Comparison of ENCODE assay signal across 8 cellular contexts in the genomic region with DNA sequence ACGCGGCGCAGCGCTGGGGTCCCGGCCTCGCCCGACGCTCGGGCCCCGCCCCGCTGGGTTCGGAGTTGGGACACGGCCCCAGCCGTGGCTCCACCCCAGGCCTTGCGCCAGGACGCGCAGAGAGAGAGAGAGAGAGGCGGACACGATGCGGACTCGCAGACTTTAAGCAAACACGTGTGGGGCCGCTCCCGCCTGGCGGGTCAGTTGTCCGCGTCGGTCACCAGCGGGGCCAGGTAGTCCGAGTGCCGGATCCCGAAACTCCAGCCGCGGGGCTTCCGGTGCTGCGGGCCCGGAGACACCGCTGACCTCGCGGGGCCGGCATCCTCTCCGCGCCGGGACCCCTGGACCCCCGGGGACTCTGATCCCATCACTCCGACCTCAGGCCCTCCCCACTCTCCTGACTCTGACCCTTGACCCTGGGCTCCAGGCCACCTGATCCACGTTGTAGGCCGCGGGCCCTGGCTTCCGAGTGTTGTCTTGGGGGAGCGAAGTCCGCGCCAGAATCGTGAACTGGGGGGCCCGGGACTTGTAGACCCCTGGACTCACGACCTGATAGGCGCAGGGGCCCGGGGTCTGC. TPM values are rescaled to one million over a fixed set of nuclear protein-coding genes. Genes with fewer than 3 reads are reported as not detected.
DNase-seq lines count a peak whose midpoint lies in the region; ATAC-seq and TF ChIP-seq lines count a peak whose summit lies in the region.

No MANE protein-coding gene starts in this region.

- 5% methylated on average over 45 of the region's 58 CpGs for WGBS in smooth muscle cell (ENCODE audit: low lambda C conversion rate)

- no peak overlapping the region for H2AFZ ChIP-seq in smooth muscle cell (ENCODE audit: low read depth)

- peak overlapping the region; percentile 27 for H3K4me3 ChIP-seq in astrocyte of the spinal cord (ENCODE audit: low read depth, low read length)
- H3K4me3 ChIP-seq in smooth muscle cell = peak overlapping the region; percentile 69

- peaks cover 54% of the 10 kb centered on the region for H3F3A ChIP-seq in smooth muscle cell (ENCODE audit: low read depth)

- H3K36me3 ChIP-seq in smooth muscle cell (ENCODE audit: low read depth) = no peaks in the 10 kb centered on the region

- TF ChIP-seq CTCF in C4-2B (conservative IDR thresholded peaks at IDR 0.05) (no peak), astrocyte of the spinal cord (IDR thresholded peaks at IDR 0.05; ENCODE audit: low read depth, low read length) (no peak), smooth muscle cell (IDR thresholded peaks at IDR 0.05; ENCODE audit: borderline replicate concordance, insufficient read depth, poor library complexity, severe bottlenecking) (no peak)

- H3K9me3 ChIP-seq in smooth muscle cell (replicated peaks; ENCODE audit: low read depth) = no peaks in the 10 kb centered on the region

- no peaks in the 10 kb centered on the region for H3K79me2 ChIP-seq in smooth muscle cell (ENCODE audit: low read depth)

- H3K9ac ChIP-seq in smooth muscle cell (ENCODE audit: low read depth) = peak overlapping the region; percentile 81

- H3K4me2 ChIP-seq in smooth muscle cell = peak overlapping the region; percentile 98

- H3K4me1 ChIP-seq in smooth muscle cell (ENCODE audit: low read depth) = peaks cover 23% of the 10 kb centered on the region

- peak overlapping the region; percentile 98 for H3K27ac ChIP-seq in C4-2B
- peak overlapping the region; percentile 97 for H3K27ac ChIP-seq in smooth muscle cell (ENCODE audit: low read depth)

- H3K27me3 ChIP-seq in smooth muscle cell (ENCODE audit: low read depth) = no peaks in the 10 kb centered on the region

- in situ Hi-C loops in astrocyte of the spinal cord (cut with HindIII; ENCODE audit: low sequenced_read_pairs) = no loop called here

- peaks cover 15% of the 10 kb centered on the region for H4K20me1 ChIP-seq in smooth muscle cell (ENCODE audit: low read depth)

- ATAC-seq in GM19397 (IDR thresholded peaks at IDR 0.05; ENCODE audit: unreplicated experiment) (peak; percentile 24), HG02870 (IDR thresholded peaks at IDR 0.05; ENCODE audit: unreplicated experiment) (no peak)

- peak; percentile 87 for DNase-seq in NOMO-1 treated with DMSO at 0.1 percent for 48 hours (lab: John Stamatoyannopoulos, UW; ENCODE audit: unreplicated experiment)
- peak; percentile 58 for DNase-seq in astrocyte of the spinal cord (ENCODE audit: low read depth, low spot score)
- DNase-seq in iPS-NIHi11 (ENCODE audit: low spot score) = peak; percentile 21
- peak; percentile 76 for DNase-seq in smooth muscle cell (lab: John Stamatoyannopoulos, UW; ENCODE audit: unreplicated experiment)
- DNase-seq in activated gamma-delta T cell (lab: John Stamatoyannopoulos, UW) = no peak

RNA-seq across cellular contexts. Expression of a gene that starts 0.6 kb away (rescaled TPM):
- total RNA-seq in smooth muscle cell = 85.8 and 87.4 TPM in 2 replicates
- polyA plus RNA-seq in smooth muscle cell = 263 and 287 TPM in 2 replicates

RNA-seq across cellular contexts. Expression of a gene that starts 5.0 kb away (rescaled TPM):
- 1.5 and 3.2 TPM in 2 replicates for total RNA-seq in smooth muscle cell
- polyA plus RNA-seq in smooth muscle cell = 17.6 and 22.6 TPM in 2 replicates

RNA-seq across cellular contexts. Expression of a gene that starts 15.3 kb away (rescaled TPM):
- 0.31 and 1.1 TPM in 2 replicates for total RNA-seq in smooth muscle cell
- polyA plus RNA-seq in smooth muscle cell = 1.5 and 2.2 TPM in 2 replicates

RNA-seq across cellular contexts. Expression of a gene that starts 22.3 kb away (rescaled TPM):
- 20.7 and 24.1 TPM in 2 replicates for total RNA-seq in smooth muscle cell
- polyA plus RNA-seq in smooth muscle cell = 42.0 and 45.7 TPM in 2 replicates

RNA-seq across cellular contexts. Expression of a gene that starts 22.9 kb away (rescaled TPM):
- 53.5 and 56.3 TPM in 2 replicates for total RNA-seq in smooth muscle cell
- polyA plus RNA-seq in smooth muscle cell = 117 and 130 TPM in 2 replicates
